38 cellular contexts compared by ENCODE assay signal in the genomic region with DNA sequence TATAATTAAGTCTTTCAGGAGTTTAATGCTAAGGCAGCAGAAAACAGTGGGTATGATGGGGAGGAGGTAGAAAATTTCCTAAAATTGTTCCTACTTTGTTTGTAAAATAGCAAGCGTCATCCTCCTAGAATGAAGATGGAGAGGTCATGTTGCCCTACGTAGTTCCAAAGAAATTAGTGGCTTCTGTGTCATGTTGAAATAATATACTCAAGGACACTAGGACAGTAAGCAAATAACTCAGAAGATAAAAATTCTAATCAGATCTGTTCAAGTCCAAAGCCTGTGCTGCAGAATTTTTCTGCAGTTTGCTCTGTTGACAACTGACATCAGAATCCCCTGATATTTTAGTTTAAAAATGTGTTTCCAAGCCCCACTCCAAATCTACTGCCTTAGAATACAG.
"Had no signal": no experiment of that assay in that cellular context is flagged by ENCODE, and none has a peak within 500 bp of the region (broad histone marks: within the 10 kb centered on the region; RNA-seq: fewer than 3 reads in every experiment).

No MANE protein-coding gene starts in this region.

- H3K9me3 Mint-ChIP-seq: activated naive CD4-positive, alpha-beta T cell treated with anti-CD3 and anti-CD28 coated beads for 36 hours; activated naive CD4-positive, alpha-beta T cell treated with anti-CD3 and anti-CD28 coated beads, Interleukin-2, amount 10 ng/mL, durations not matched to agents 7 days and 5 days; activated naive CD4-positive, alpha-beta T cell treated with anti-CD3 and anti-CD28 coated beads, Interleukin-2, amount 50 U/mL, for 24 hours; activated naive CD4-positive, alpha-beta T cell treated with anti-CD3 and anti-CD28 coated beads, Interleukin-2, amount 50 U/mL, for 72 hours; activated naive CD8-positive, alpha-beta T cell treated with anti-CD3 and anti-CD28 coated beads, Interleukin-2, amount 50 U/mL, for 24 hours; activated T-cell treated with anti-CD3 and anti-CD28 coated beads, Interleukin-2, amount 50 U/mL, for 24 hours; activated T-cell treated with anti-CD3 and anti-CD28 coated beads, Interleukin-2, amount 50 U/mL, for 4 hours; activated T-cell treated with anti-CD3 and anti-CD28 coated beads, Interleukin-2, amount 50 U/mL, for 72 hours; activated T-helper 1 cell treated with anti-CD3 and anti-CD28 coated beads, Interleukin-12 subunit alpha, Interleukin-12 subunit beta, Interleukin-2, Interleukin-4 antibody, amounts not matched to agents 30 ng/mL and 10 ng/mL and 1 ng/mL, durations not matched to agents 14 hours and 24 hours and 36 hours; activated T-helper 17 cell treated with anti-CD3 and anti-CD28 coated beads, Interleukin-2, amount 50 U/mL, for 72 hours; activated T-helper 2 cell treated with anti-CD3 and anti-CD28 coated beads, Interferon-gamma antibody, Interleukin-2, Interleukin-4, amounts not matched to agents 10 μg/mL and 5 μg/mL and 100 μg/mL, durations not matched to agents 14 hours and 24 hours and 36 hours; central memory CD8-positive, alpha-beta T cell had no signal

- H3K36me3 Mint-ChIP-seq: activated naive CD4-positive, alpha-beta T cell treated with anti-CD3 and anti-CD28 coated beads, Interleukin-2, amount 10 ng/mL, durations not matched to agents 7 days and 5 days; activated naive CD4-positive, alpha-beta T cell treated with anti-CD3 and anti-CD28 coated beads, Interleukin-2, amount 50 U/mL, for 24 hours; activated naive CD4-positive, alpha-beta T cell treated with anti-CD3 and anti-CD28 coated beads, Interleukin-2, amount 50 U/mL, for 72 hours; activated naive CD8-positive, alpha-beta T cell; activated naive CD8-positive, alpha-beta T cell treated with anti-CD3 and anti-CD28 coated beads for 36 hours; activated naive CD8-positive, alpha-beta T cell treated with anti-CD3 and anti-CD28 coated beads, Interleukin-2, amount 10 ng/mL, durations not matched to agents 7 days and 5 days; brain had no signal

- DNase-seq: activated effector memory CD4-positive, alpha-beta T cell treated with anti-CD3 and anti-CD28 coated beads, Interleukin-2, amount 50 U/mL, for 16 hours; activated effector memory CD4-positive, alpha-beta T cell treated with Interleukin-2 at 50 U/mL for 16 hours; activated gamma-delta T cell; activated gamma-delta T cell treated with Interleukin-2 at 50 U/mL for 16 hours; activated naive CD4-positive, alpha-beta T cell; activated naive CD4-positive, alpha-beta T cell treated with anti-CD3 and anti-CD28 coated beads for 36 hours; activated naive CD4-positive, alpha-beta T cell treated with anti-CD3 and anti-CD28 coated beads, Interleukin-2, amount 10 ng/mL, durations not matched to agents 7 days and 5 days; activated naive CD4-positive, alpha-beta T cell treated with anti-CD3 and anti-CD28 coated beads, Interleukin-2, amount 50 U/mL, for 16 hours; activated naive CD4-positive, alpha-beta T cell treated with Interleukin-2 at 50 U/mL for 16 hours; activated naive CD8-positive, alpha-beta T cell treated with anti-CD3 and anti-CD28 coated beads for 36 hours; activated naive CD8-positive, alpha-beta T cell treated with anti-CD3 and anti-CD28 coated beads, Interleukin-2, amount 10 ng/mL, durations not matched to agents 7 days and 5 days; activated naive CD8-positive, alpha-beta T cell treated with anti-CD3 and anti-CD28 coated beads, Interleukin-2, amount 50 U/mL, for 24 hours; activated T-cell treated with anti-CD3 and anti-CD28 coated beads, Interleukin-2, amount 50 U/mL, for 1 hour; activated T-cell treated with anti-CD3 and anti-CD28 coated beads, Interleukin-2, amount 50 U/mL, for 24 hours; activated T-cell treated with anti-CD3 and anti-CD28 coated beads, Interleukin-2, amount 50 U/mL, for 4 hours; activated T-cell treated with anti-CD3 and anti-CD28 coated beads, Interleukin-2, amount 50 U/mL, for 48 hours; activated T-cell treated with anti-CD3 and anti-CD28 coated beads, Interleukin-2, amount 50 U/mL, for 72 hours; amniotic stem cell; amygdala; anterior cingulate cortex; aorta; body of pancreas; brain microvascular endothelial cell; caudate nucleus; central memory CD4-positive, alpha-beta T cell; cerebellar nuclear complex had no signal

- H3K27me3 Mint-ChIP-seq: activated naive CD8-positive, alpha-beta T cell treated with anti-CD3 and anti-CD28 coated beads for 36 hours had no signal

- H3K4me3 ChIP-seq: adrenal gland, ascending aorta, body of pancreas, breast epithelium, cardiac muscle cell had no signal

- H3K4me1 Mint-ChIP-seq: activated naive CD4-positive, alpha-beta T cell treated with anti-CD3 and anti-CD28 coated beads, Interleukin-2, amount 10 ng/mL, durations not matched to agents 7 days and 5 days; activated naive CD4-positive, alpha-beta T cell treated with anti-CD3 and anti-CD28 coated beads, Interleukin-2, amount 50 U/mL, for 24 hours; activated naive CD8-positive, alpha-beta T cell treated with anti-CD3 and anti-CD28 coated beads for 36 hours; activated naive CD8-positive, alpha-beta T cell treated with anti-CD3 and anti-CD28 coated beads, Interleukin-2, amount 10 ng/mL, durations not matched to agents 7 days and 5 days; activated naive CD8-positive, alpha-beta T cell treated with anti-CD3 and anti-CD28 coated beads, Interleukin-2, amount 50 U/mL, for 24 hours; activated T-helper 17 cell treated with anti-CD3 and anti-CD28 coated beads, Interleukin-2, amount 50 U/mL, for 72 hours; brain; central memory CD8-positive, alpha-beta T cell had no signal

- ATAC-seq: activated naive CD4-positive, alpha-beta T cell treated with anti-CD3 and anti-CD28 coated beads, Interleukin-2, amount 50 U/mL, for 72 hours; activated naive CD8-positive, alpha-beta T cell treated with anti-CD3 and anti-CD28 coated beads, Interleukin-2, amount 50 U/mL, for 24 hours; activated T-cell treated with anti-CD3 and anti-CD28 coated beads, Interleukin-2, amount 50 U/mL, for 4 hours; activated T-cell treated with anti-CD3 and anti-CD28 coated beads, Interleukin-2, amount 50 U/mL, for 72 hours; activated T-helper 17 cell treated with anti-CD3 and anti-CD28 coated beads, Interleukin-2, amount 50 U/mL, for 72 hours; body of pancreas had no signal

- H3K36me3 ChIP-seq: adrenal gland, ascending aorta, brain microvascular endothelial cell, breast epithelium, cardiac muscle cell had no signal

- H3K27me3 ChIP-seq: adrenal gland, ascending aorta, body of pancreas, brain microvascular endothelial cell, breast epithelium had no signal

- H3K9me3 ChIP-seq: adrenal gland, ascending aorta, body of pancreas, breast epithelium had no signal

- H3K4me3 Mint-ChIP-seq: activated naive CD4-positive, alpha-beta T cell treated with anti-CD3 and anti-CD28 coated beads for 36 hours; activated naive CD4-positive, alpha-beta T cell treated with anti-CD3 and anti-CD28 coated beads, Interleukin-2, amount 10 ng/mL, durations not matched to agents 7 days and 5 days; activated naive CD4-positive, alpha-beta T cell treated with anti-CD3 and anti-CD28 coated beads, Interleukin-2, amount 50 U/mL, for 24 hours; activated naive CD8-positive, alpha-beta T cell; activated naive CD8-positive, alpha-beta T cell treated with anti-CD3 and anti-CD28 coated beads for 36 hours; activated naive CD8-positive, alpha-beta T cell treated with anti-CD3 and anti-CD28 coated beads, Interleukin-2, amount 10 ng/mL, durations not matched to agents 7 days and 5 days; activated naive CD8-positive, alpha-beta T cell treated with anti-CD3 and anti-CD28 coated beads, Interleukin-2, amount 50 U/mL, for 24 hours; activated T-cell treated with anti-CD3 and anti-CD28 coated beads, Interleukin-2, amount 50 U/mL, for 24 hours; activated T-cell treated with anti-CD3 and anti-CD28 coated beads, Interleukin-2, amount 50 U/mL, for 4 hours; activated T-cell treated with anti-CD3 and anti-CD28 coated beads, Interleukin-2, amount 50 U/mL, for 72 hours; activated T-helper 1 cell treated with anti-CD3 and anti-CD28 coated beads, Interleukin-12 subunit alpha, Interleukin-12 subunit beta, Interleukin-2, Interleukin-4 antibody, amounts not matched to agents 30 ng/mL and 10 ng/mL and 1 ng/mL, durations not matched to agents 14 hours and 24 hours and 36 hours; activated T-helper 17 cell treated with anti-CD3 and anti-CD28 coated beads, Interleukin-2, amount 50 U/mL, for 72 hours; brain; central memory CD8-positive, alpha-beta T cell had no signal

- H3K27ac Mint-ChIP-seq: activated naive CD4-positive, alpha-beta T cell treated with anti-CD3 and anti-CD28 coated beads for 36 hours; activated naive CD4-positive, alpha-beta T cell treated with anti-CD3 and anti-CD28 coated beads, Interleukin-2, amount 10 ng/mL, durations not matched to agents 7 days and 5 days; activated naive CD4-positive, alpha-beta T cell treated with anti-CD3 and anti-CD28 coated beads, Interleukin-2, amount 50 U/mL, for 24 hours; activated naive CD4-positive, alpha-beta T cell treated with anti-CD3 and anti-CD28 coated beads, Interleukin-2, amount 50 U/mL, for 72 hours; activated naive CD8-positive, alpha-beta T cell; activated naive CD8-positive, alpha-beta T cell treated with anti-CD3 and anti-CD28 coated beads for 36 hours; activated naive CD8-positive, alpha-beta T cell treated with anti-CD3 and anti-CD28 coated beads, Interleukin-2, amount 10 ng/mL, durations not matched to agents 7 days and 5 days; activated naive CD8-positive, alpha-beta T cell treated with anti-CD3 and anti-CD28 coated beads, Interleukin-2, amount 50 U/mL, for 24 hours; activated T-cell treated with anti-CD3 and anti-CD28 coated beads, Interleukin-2, amount 50 U/mL, for 24 hours; activated T-cell treated with anti-CD3 and anti-CD28 coated beads, Interleukin-2, amount 50 U/mL, for 72 hours; activated T-helper 1 cell treated with anti-CD3 and anti-CD28 coated beads, Interleukin-12 subunit alpha, Interleukin-12 subunit beta, Interleukin-2, Interleukin-4 antibody, amounts not matched to agents 30 ng/mL and 10 ng/mL and 1 ng/mL, durations not matched to agents 14 hours and 24 hours and 36 hours; activated T-helper 17 cell treated with anti-CD3 and anti-CD28 coated beads, Interleukin-2, amount 50 U/mL, for 72 hours; activated T-helper 2 cell treated with anti-CD3 and anti-CD28 coated beads, Interferon-gamma antibody, Interleukin-2, Interleukin-4, amounts not matched to agents 10 μg/mL and 5 μg/mL and 100 μg/mL, durations not matched to agents 14 hours and 24 hours and 36 hours; brain had no signal

- H3K27ac ChIP-seq: adrenal gland, ascending aorta, body of pancreas, brain microvascular endothelial cell, breast epithelium, cardiac muscle cell had no signal

- H3K4me1 ChIP-seq: ascending aorta, body of pancreas, breast epithelium had no signal
